11 cellular contexts compared by ENCODE assay signal in the genomic region with DNA sequence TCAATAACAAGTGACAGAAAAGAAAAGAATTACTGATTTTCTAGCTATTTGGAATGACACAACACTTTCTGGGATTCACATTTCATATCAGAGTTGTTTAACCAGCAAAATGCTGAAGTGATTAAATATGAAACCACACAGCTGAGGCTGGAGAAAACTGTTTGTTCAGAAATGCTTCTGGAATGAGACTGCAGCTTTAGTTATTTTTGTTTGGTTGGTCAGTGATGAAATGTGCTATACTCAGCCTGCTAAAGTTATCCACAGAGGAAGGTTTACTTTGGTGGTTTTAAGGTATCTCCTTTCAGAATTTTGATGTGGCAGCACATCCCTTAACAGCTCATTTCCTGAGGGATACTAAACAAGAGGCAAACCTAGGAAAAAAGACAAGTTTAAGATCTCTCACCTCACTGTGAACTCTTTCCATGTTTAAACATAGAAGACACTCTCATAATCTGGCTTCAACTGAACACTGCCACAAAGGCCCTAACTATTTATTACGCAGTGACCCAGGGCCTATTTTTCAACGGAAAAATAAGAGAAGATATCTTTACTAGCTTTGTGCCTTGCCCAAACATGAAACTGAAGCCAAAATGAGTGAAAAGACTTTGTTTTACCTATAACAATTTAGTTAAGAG.
A peak's percentile ranks its signal among the peaks of the same experiment; 100 is the strongest.
DNase-seq lines count a peak whose midpoint lies in the region; ATAC-seq and TF ChIP-seq lines count a peak whose summit lies in the region.
"Had no signal": no experiment of that assay in that cellular context is flagged by ENCODE, and none has a peak within 500 bp of the region (broad histone marks: within the 10 kb centered on the region; RNA-seq: fewer than 3 reads in every experiment).

No MANE protein-coding gene starts in this region.

- POLR2A ChIA-PET in HEK293 (lab: Yijun Ruan, JAX) = interaction anchor here (1.8 kb wide), 1 partner anchor 108 kb away, joined by 6 read pairs; no protein-coding TSS in a partner anchor

- H3K36me3 ChIP-seq in HEK293 (ENCODE audit: control insufficient read depth in 2 of 2, insufficient read depth in 1 of 2, low read length in 2 of 2) = no peaks in the 10 kb centered on the region

- DNase-seq in brain pericyte (ENCODE audit: low read depth, low spot score) (peak; percentile 89), right cardiac atrium (no peak), smooth muscle cell of the brain vasculature (ENCODE audit: low read depth, low spot score) (peak; percentile 86), NCI-H128 (lab: John Stamatoyannopoulos, UW; ENCODE audit: unreplicated experiment) (no peak), D341Med (ENCODE audit: low spot score) (no peak)
- DNase-seq: activated naive CD4-positive, alpha-beta T cell treated with anti-CD3 and anti-CD28 coated beads, Interleukin-2, amount 10 ng/mL, durations not matched to agents 7 days and 5 days; DND-41 had no signal

- CTCF ChIA-PET in HEK293 (lab: Yijun Ruan, JAX) = interaction anchor here (1.0 to 1.2 kb wide), 2 partner anchors 107 to 108 kb away, joined by 3 read pairs; partner anchors contain the start of gene PDE5A

- no peaks in the 10 kb centered on the region for H3K27me3 ChIP-seq in right cardiac atrium (ENCODE audit: control insufficient read depth, insufficient read depth)

- peak overlapping the region; percentile 69 for H3K27ac ChIP-seq in HEK293 (ENCODE audit: extremely low read depth, low read depth, low read length)
- no peak overlapping the region for H3K27ac ChIP-seq in right cardiac atrium (ENCODE audit: low read length)

- intact Hi-C loops in right cardiac atrium (cut with DNase I) = no loop called here

- H3K4me1 ChIP-seq in HEK293 (ENCODE audit: control insufficient read depth, insufficient read depth, low read length) (peaks cover 22% of the 10 kb centered on the region), right cardiac atrium (ENCODE audit: control insufficient read depth, insufficient read depth, low read length) (peaks cover 6% of the 10 kb centered on the region)

- H3K9me3 ChIP-seq in HEK293 (ENCODE audit: control insufficient read depth, insufficient read depth, low read depth, low read length) = no peaks in the 10 kb centered on the region
- H3K9me3 ChIP-seq in right cardiac atrium (ENCODE audit: control insufficient read depth, low read length) = no peaks in the 10 kb centered on the region

- TF ChIP-seq CTCF in HEK293 (tag by site-specific recombination; IDR thresholded peaks at IDR 0.05) = no peak

- no peak overlapping the region for H3K4me3 ChIP-seq in HEK293 (ENCODE audit: low read depth, low read length)
- no peak overlapping the region for H3K4me3 ChIP-seq in right cardiac atrium (ENCODE audit: low read length)

- ATAC-seq in right cardiac atrium = peak; percentile 54 to 59
- no peak for ATAC-seq in HG02870 (IDR thresholded peaks at IDR 0.05; ENCODE audit: unreplicated experiment)
- no peak for ATAC-seq in GM18511 (IDR thresholded peaks at IDR 0.05; ENCODE audit: unreplicated experiment)
- ATAC-seq: activated CD4-positive, CD25-positive, alpha-beta regulatory T cell treated with anti-CD3 and anti-CD28 coated beads, Interleukin-2, amount 50 U/mL, for 24 hours had no signal

- 32% methylated on average over 2 of the region's 2 CpGs for WGBS in right cardiac atrium

TF ChIP-seq in HEK293, 187 proteins besides CTCF, POLR2A, EP300 and RAD21:
- TF ChIP-seq ZNF585B (tag by site-specific recombination; IDR thresholded peaks at IDR 0.05) (no peak), PRDM2 (tag by site-specific recombination; IDR thresholded peaks at IDR 0.05; ENCODE audit: borderline replicate concordance) (no peak), ZNF174 (tag by site-specific recombination; IDR thresholded peaks at IDR 0.05) (no peak), ZNF629 (tag by site-specific recombination; IDR thresholded peaks at IDR 0.05) (no peak), ZNF239 (tag by site-specific recombination; IDR thresholded peaks at IDR 0.05) (no peak), ZNF692 (tag by site-specific recombination; IDR thresholded peaks at IDR 0.05) (no peak)
TF ChIP-seq in HEK293: peak in this region for 0.

Comparison
In these comparisons a context has a peak if more than half of its experiments do, and no peak if none do; other contexts are left out.
1. DNase-seq: peak in brain pericyte (single experiment) and smooth muscle cell of the brain vasculature (single experiment); none in right cardiac atrium (0 of 3), NCI-H128 (single experiment) and D341Med (single experiment).
2. ATAC-seq: peak in right cardiac atrium (2 of 2); none in HG02870 (single experiment) and GM18511 (single experiment).